In the genomic region with DNA sequence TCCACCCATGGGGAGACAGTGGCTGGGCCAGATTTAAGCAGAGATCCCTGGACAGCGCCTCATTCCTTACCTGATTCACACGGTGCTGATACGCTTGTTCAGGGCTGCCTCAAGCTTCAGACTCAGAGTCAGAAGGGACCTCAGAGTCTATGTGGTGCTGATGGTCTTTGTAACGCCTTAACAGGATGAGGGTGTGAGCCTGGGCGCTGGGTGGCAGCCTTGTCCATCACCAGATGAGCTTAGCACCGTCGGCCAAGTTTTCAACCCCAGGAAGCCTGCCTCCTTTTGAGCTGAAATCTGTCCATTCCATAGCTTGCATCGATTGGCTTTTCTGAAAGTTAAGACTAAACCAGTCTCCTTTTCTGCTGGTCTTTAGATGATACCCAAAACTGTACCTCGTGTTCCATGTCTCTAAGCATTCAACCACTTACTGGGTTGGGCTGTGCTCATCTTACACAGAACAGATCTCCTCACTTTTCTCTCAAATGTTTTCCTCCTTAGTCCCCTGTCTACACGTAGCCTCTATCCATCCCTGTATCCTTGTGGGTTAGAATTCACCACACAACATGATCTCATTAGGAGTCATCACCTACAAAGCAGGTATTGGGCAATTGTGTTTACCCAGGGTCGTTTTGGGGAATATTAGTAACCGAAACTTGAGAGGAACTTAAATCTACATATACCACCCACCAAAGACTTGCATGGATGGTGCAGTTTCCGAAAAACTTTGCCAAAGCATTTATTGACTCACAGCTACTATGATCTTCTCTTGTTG, we compare ENCODE assay signal across 10 cellular contexts.
DNase-seq lines count a peak whose midpoint lies in the region; ATAC-seq and TF ChIP-seq lines count a peak whose summit lies in the region.
"Had no signal": no experiment of that assay in that cellular context is flagged by ENCODE, and none has a peak within 500 bp of the region (broad histone marks: within the 10 kb centered on the region; RNA-seq: fewer than 3 reads in every experiment).

No MANE protein-coding gene starts in this region.

- CTCF ChIA-PET in Calu3 (lab: Charles Lee), result interaction anchor here (0.6 kb wide), 1 partner anchor 866 kb away, joined by 3 read pairs; no protein-coding TSS in a partner anchor

- intact Hi-C loops in Calu3 (cut with micrococcal nuclease; ENCODE audit: unreplicated experiment), result no loop called here

- H3K4me1 Mint-ChIP-seq in glutamatergic neuron (ENCODE audit: low read depth, unreplicated experiment), result peaks cover 19% of the 10 kb centered on the region
- no peaks in the 10 kb centered on the region for H3K4me1 Mint-ChIP-seq in stimulated activated effector memory CD8-positive, alpha-beta T cell treated with anti-CD3 and anti-CD28 coated beads, Interleukin-12 subunit alpha, Interleukin-12 subunit beta, amount 100 ng/mL, for 72 hours
- no peaks in the 10 kb centered on the region for H3K4me1 Mint-ChIP-seq in Calu3 (ENCODE audit: low read depth, unreplicated experiment)
- H3K4me1 Mint-ChIP-seq: activated T-helper 17 cell treated with anti-CD3 and anti-CD28 coated beads, Interleukin-2, amount 50 U/mL, for 72 hours had no signal

- H3K4me3 Mint-ChIP-seq in glutamatergic neuron (ENCODE audit: unreplicated experiment) (no peak overlapping the region), Calu3 (ENCODE audit: low read depth, unreplicated experiment) (no peak overlapping the region)
- no peak overlapping the region for H3K4me3 Mint-ChIP-seq in stimulated activated effector memory CD8-positive, alpha-beta T cell treated with anti-CD3 and anti-CD28 coated beads, Interleukin-12 subunit alpha, Interleukin-12 subunit beta, amount 100 ng/mL, for 72 hours
- H3K4me3 Mint-ChIP-seq: activated T-helper 17 cell treated with anti-CD3 and anti-CD28 coated beads, Interleukin-2, amount 50 U/mL, for 72 hours had no signal

- H3K36me3 Mint-ChIP-seq in glutamatergic neuron (ENCODE audit: unreplicated experiment), result peaks cover 1% of the 10 kb centered on the region
- H3K36me3 Mint-ChIP-seq in stimulated activated effector memory CD8-positive, alpha-beta T cell treated with anti-CD3 and anti-CD28 coated beads, Interleukin-12 subunit alpha, Interleukin-12 subunit beta, amount 100 ng/mL, for 72 hours, result no peaks in the 10 kb centered on the region
- H3K36me3 Mint-ChIP-seq in Calu3 (ENCODE audit: insufficient read depth, unreplicated experiment), result no peaks in the 10 kb centered on the region

- H3K9me3 Mint-ChIP-seq in glutamatergic neuron (ENCODE audit: unreplicated experiment) (peaks cover 2% of the 10 kb centered on the region), Calu3 (ENCODE audit: low read depth, unreplicated experiment) (peaks cover 10% of the 10 kb centered on the region)
- H3K9me3 Mint-ChIP-seq in stimulated activated effector memory CD8-positive, alpha-beta T cell treated with anti-CD3 and anti-CD28 coated beads, Interleukin-12 subunit alpha, Interleukin-12 subunit beta, amount 100 ng/mL, for 72 hours, result no peaks in the 10 kb centered on the region
- H3K9me3 Mint-ChIP-seq: activated T-helper 17 cell treated with anti-CD3 and anti-CD28 coated beads, Interleukin-2, amount 50 U/mL, for 72 hours had no signal

- TF ChIP-seq CTCF in glutamatergic neuron (IDR thresholded peaks at IDR 0.05; ENCODE audit: partially characterized antibody, unreplicated experiment) (no peak), Calu3 (IDR thresholded peaks at IDR 0.05; ENCODE audit: unreplicated experiment) (no peak)

- peaks cover 4% of the 10 kb centered on the region for H3K27me3 Mint-ChIP-seq in glutamatergic neuron (ENCODE audit: unreplicated experiment)
- H3K27me3 Mint-ChIP-seq in Calu3 (ENCODE audit: unreplicated experiment), result no peaks in the 10 kb centered on the region

- BruUV-seq in Calu3 (replicated peaks; lab: Mats Ljungman, UMichigan), result no TSS peak

- DNase-seq in DMS153 (lab: John Stamatoyannopoulos, UW) (peak; percentile 16), DMS153 treated with DMSO at 0.1 percent for 48 hours (lab: John Stamatoyannopoulos, UW; ENCODE audit: unreplicated experiment) (no peak), OCI-M1 (lab: John Stamatoyannopoulos, UW) (peak; percentile 2), glutamatergic neuron (no peak), SKM-1 treated with dmso at 0.1 percent for 144 hours (lab: John Stamatoyannopoulos, UW; ENCODE audit: unreplicated experiment) (no peak), Calu3 (no peak)
- no peak for DNase-seq in stimulated activated effector memory CD8-positive, alpha-beta T cell treated with anti-CD3 and anti-CD28 coated beads, Interleukin-12 subunit alpha, Interleukin-12 subunit beta, amount 100 ng/mL, for 72 hours (ENCODE audit: low spot score in 2 of 2)
- no peak for DNase-seq in stimulated activated CD4-positive, alpha-beta T cell treated with anti-CD3 and anti-CD28 coated beads, Interleukin-4, amount 100 ng/mL, for 4 hours
- DNase-seq: NCI-H226 had no signal

- peak; percentile 34 for ATAC-seq in stimulated activated effector memory CD8-positive, alpha-beta T cell treated with anti-CD3 and anti-CD28 coated beads, Interleukin-12 subunit alpha, Interleukin-12 subunit beta, amount 100 ng/mL, for 72 hours
- ATAC-seq: activated T-helper 17 cell treated with anti-CD3 and anti-CD28 coated beads, Interleukin-2, amount 50 U/mL, for 72 hours had no signal

- H3K27ac Mint-ChIP-seq in glutamatergic neuron (ENCODE audit: unreplicated experiment), result peak overlapping the region; percentile 36
- no peak overlapping the region for H3K27ac Mint-ChIP-seq in stimulated activated effector memory CD8-positive, alpha-beta T cell treated with anti-CD3 and anti-CD28 coated beads, Interleukin-12 subunit alpha, Interleukin-12 subunit beta, amount 100 ng/mL, for 72 hours
- no peak overlapping the region for H3K27ac Mint-ChIP-seq in Calu3 (ENCODE audit: unreplicated experiment)
- H3K27ac Mint-ChIP-seq: activated T-helper 17 cell treated with anti-CD3 and anti-CD28 coated beads, Interleukin-2, amount 50 U/mL, for 72 hours had no signal

Comparison
In these comparisons a context has a peak if more than half of its experiments do, and no peak if none do; other contexts are left out.
1. DNase-seq: peak in DMS153 (single experiment) and OCI-M1 (single experiment); none in DMS153 treated with DMSO at 0.1 percent for 48 hours (single experiment), glutamatergic neuron (single experiment), stimulated activated effector memory CD8-positive, alpha-beta T cell treated with anti-CD3 and anti-CD28 coated beads, Interleukin-12 subunit alpha, Interleukin-12 subunit beta, amount 100 ng/mL, for 72 hours (0 of 2), SKM-1 treated with dmso at 0.1 percent for 144 hours (single experiment), Calu3 (single experiment) and stimulated activated CD4-positive, alpha-beta T cell treated with anti-CD3 and anti-CD28 coated beads, Interleukin-4, amount 100 ng/mL, for 4 hours (0 of 2).